Comparison of ENCODE assay signal across 1 cellular context in the genomic region with DNA sequence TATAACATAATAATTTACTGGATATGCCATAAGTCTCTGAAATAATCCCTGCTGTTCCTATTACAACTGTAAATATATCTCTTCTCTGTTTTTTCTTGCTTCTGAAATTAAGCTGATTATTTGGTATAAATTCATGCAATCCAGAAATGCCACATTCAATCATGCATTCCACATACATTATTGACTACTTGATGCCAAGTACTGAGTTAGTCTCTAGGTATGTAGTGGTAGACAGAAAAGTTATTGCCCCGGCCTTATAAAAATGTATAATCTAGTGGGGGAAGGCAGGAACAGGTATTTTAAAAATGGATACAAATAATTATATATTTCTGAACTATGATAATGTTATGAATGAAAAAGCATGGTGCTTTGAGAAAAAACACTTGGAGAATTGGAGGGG.
A peak's percentile ranks its signal among the peaks of the same experiment; 100 is the strongest.
TF ChIP-seq lines count a peak whose summit lies in the region.

No MANE protein-coding gene starts in this region.

TF ChIP-seq in SK-N-SH, 30 proteins besides CTCF, POLR2A, EP300 and RAD21 (continued from another document):
- TF ChIP-seq TEAD4 (IDR thresholded peaks at IDR 0.05; ENCODE audit: borderline replicate concordance, insufficient read depth) (peak; percentile 68; the same call in 1 of the 2 replicates), FOSL2 (IDR thresholded peaks at IDR 0.05; ENCODE audit: borderline replicate concordance, low read depth) (peak; percentile 21; the same call in 1 of the 2 replicates), TCF12 (IDR thresholded peaks at IDR 0.05) (no peak; the same call in none of the 2 replicates), RCOR1 (IDR thresholded peaks at IDR 0.05; ENCODE audit: low read length) (no peak), RFX5 (IDR thresholded peaks at IDR 0.05; ENCODE audit: low read length) (no peak), YY1 (IDR thresholded peaks at IDR 0.05; ENCODE audit: low read depth) (no peak), NFIC (IDR thresholded peaks at IDR 0.05; ENCODE audit: borderline replicate concordance) (peak; percentile 87), GATA2 (CRISPR knock-in tag; IDR thresholded peaks at IDR 0.05) (no peak), NRF1 (IDR thresholded peaks at IDR 0.05; ENCODE audit: low read depth, low read length) (no peak)
- TF ChIP-seq, protein P1, sequence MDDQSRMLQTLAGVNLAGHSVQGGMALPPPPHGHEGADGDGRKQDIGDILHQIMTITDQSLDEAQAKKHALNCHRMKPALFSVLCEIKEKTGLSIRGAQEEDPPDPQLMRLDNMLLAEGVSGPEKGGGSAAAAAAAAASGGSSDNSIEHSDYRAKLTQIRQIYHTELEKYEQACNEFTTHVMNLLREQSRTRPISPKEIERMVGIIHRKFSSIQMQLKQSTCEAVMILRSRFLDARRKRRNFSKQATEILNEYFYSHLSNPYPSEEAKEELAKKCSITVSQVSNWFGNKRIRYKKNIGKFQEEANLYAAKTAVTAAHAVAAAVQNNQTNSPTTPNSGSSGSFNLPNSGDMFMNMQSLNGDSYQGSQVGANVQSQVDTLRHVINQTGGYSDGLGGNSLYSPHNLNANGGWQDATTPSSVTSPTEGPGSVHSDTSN (IDR thresholded peaks at IDR 0.05): peak; percentile 85
- TF ChIP-seq, protein P2, sequence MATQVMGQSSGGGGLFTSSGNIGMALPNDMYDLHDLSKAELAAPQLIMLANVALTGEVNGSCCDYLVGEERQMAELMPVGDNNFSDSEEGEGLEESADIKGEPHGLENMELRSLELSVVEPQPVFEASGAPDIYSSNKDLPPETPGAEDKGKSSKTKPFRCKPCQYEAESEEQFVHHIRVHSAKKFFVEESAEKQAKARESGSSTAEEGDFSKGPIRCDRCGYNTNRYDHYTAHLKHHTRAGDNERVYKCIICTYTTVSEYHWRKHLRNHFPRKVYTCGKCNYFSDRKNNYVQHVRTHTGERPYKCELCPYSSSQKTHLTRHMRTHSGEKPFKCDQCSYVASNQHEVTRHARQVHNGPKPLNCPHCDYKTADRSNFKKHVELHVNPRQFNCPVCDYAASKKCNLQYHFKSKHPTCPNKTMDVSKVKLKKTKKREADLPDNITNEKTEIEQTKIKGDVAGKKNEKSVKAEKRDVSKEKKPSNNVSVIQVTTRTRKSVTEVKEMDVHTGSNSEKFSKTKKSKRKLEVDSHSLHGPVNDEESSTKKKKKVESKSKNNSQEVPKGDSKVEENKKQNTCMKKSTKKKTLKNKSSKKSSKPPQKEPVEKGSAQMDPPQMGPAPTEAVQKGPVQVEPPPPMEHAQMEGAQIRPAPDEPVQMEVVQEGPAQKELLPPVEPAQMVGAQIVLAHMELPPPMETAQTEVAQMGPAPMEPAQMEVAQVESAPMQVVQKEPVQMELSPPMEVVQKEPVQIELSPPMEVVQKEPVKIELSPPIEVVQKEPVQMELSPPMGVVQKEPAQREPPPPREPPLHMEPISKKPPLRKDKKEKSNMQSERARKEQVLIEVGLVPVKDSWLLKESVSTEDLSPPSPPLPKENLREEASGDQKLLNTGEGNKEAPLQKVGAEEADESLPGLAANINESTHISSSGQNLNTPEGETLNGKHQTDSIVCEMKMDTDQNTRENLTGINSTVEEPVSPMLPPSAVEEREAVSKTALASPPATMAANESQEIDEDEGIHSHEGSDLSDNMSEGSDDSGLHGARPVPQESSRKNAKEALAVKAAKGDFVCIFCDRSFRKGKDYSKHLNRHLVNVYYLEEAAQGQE (IDR thresholded peaks at IDR 0.05; ENCODE audit: low read depth, low read length): no peak
- TF ChIP-seq, protein P3, sequence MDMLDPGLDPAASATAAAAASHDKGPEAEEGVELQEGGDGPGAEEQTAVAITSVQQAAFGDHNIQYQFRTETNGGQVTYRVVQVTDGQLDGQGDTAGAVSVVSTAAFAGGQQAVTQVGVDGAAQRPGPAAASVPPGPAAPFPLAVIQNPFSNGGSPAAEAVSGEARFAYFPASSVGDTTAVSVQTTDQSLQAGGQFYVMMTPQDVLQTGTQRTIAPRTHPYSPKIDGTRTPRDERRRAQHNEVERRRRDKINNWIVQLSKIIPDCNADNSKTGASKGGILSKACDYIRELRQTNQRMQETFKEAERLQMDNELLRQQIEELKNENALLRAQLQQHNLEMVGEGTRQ (IDR thresholded peaks at IDR 0.05; ENCODE audit: borderline replicate concordance, low read depth, low read length): no peak
